Comparison of ENCODE assay signal across 2 cellular contexts in genomic region chr12:130829391-130830245, GRCh38.
TF ChIP-seq lines count a peak whose summit lies in the region.

No MANE protein-coding gene starts in this region.

TF ChIP-seq in HEK293, 187 proteins besides CTCF, POLR2A, EP300 and RAD21:
- TF ChIP-seq ZFHX2 (tag by site-specific recombination; conservative IDR thresholded peaks at IDR 0.05) (0 out of 2 replicates have a peak, but pooled peaks have one; percentile 11), EGR2 (tag by site-specific recombination; IDR thresholded peaks at IDR 0.05; ENCODE audit: low read depth) (0 out of 2 replicates have a peak, but pooled peaks have one; percentile 14), SP2 (tag by site-specific recombination; IDR thresholded peaks at IDR 0.05) (no peak)
TF ChIP-seq in HEK293: peak in this region for 2.

TF ChIP-seq in GM12878, 131 proteins besides CTCF, POLR2A, EP300 and RAD21:
- TF ChIP-seq REST (IDR thresholded peaks at IDR 0.05; ENCODE audit: low read depth, low read length), result no peak
- TF ChIP-seq RUNX3 (IDR thresholded peaks at IDR 0.05; ENCODE audit: low read length), result peak; percentile 30; the same call in 1 of the 2 replicates
- no peak for TF ChIP-seq SUZ12 (IDR thresholded peaks at IDR 0.05; ENCODE audit: unreplicated experiment)
- TF ChIP-seq ZBED1 (IDR thresholded peaks at IDR 0.05; ENCODE audit: borderline replicate concordance), result no peak
